21 cellular contexts compared by ENCODE assay signal in the genomic region with DNA sequence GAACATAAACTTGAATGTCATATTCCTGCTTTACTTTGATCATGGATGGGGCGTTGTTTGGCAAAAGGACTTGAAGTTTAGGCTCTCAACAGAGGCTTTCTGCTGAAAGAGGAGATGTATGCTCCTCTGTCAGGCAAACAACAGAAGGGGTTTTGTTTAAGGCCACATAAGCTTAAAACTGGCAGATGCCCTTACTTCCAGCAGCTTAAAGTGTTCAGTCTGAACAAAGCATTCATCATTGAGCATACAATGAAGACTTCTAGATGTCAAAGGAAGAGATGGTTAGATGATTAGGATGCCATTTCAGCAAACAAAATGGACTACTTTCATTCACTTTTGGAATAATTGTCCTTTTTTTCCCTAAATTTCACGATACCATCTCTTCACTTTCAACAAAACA.
DNase-seq lines count a peak whose midpoint lies in the region; ATAC-seq and TF ChIP-seq lines count a peak whose summit lies in the region.
"Had no signal": no experiment of that assay in that cellular context is flagged by ENCODE, and none has a peak within 500 bp of the region (broad histone marks: within the 10 kb centered on the region; RNA-seq: fewer than 3 reads in every experiment).

No MANE protein-coding gene starts in this region.

- H3K4me2 ChIP-seq in smooth muscle cell, result no peak overlapping the region
- H3K4me2 ChIP-seq: hepatocyte had no signal

- H3K27me3 ChIP-seq in smooth muscle cell (ENCODE audit: low read depth), result no peaks in the 10 kb centered on the region
- no peaks in the 10 kb centered on the region for H3K27me3 ChIP-seq in prostate gland (replicated peaks; ENCODE audit: insufficient read depth)
- H3K27me3 ChIP-seq: hepatocyte had no signal

- WGBS in smooth muscle cell (ENCODE audit: low lambda C conversion rate), result 86% methylated on average over 2 of the region's 2 CpGs
- 74% methylated on average over 2 of the region's 2 CpGs for WGBS in prostate gland

- no peaks in the 10 kb centered on the region for H3K79me2 ChIP-seq in smooth muscle cell (ENCODE audit: low read depth)
- H3K79me2 ChIP-seq: hepatocyte had no signal

- DNase-seq in NCI-H2196 (lab: John Stamatoyannopoulos, UW; ENCODE audit: unreplicated experiment) (peak; percentile 7), NCI-H2196 treated with DMSO at 0.1 percent for 48 hours (lab: John Stamatoyannopoulos, UW; ENCODE audit: unreplicated experiment) (no peak), NCI-H69 (lab: John Stamatoyannopoulos, UW) (peak; percentile 54), globus pallidus (ENCODE audit: low spot score) (peak; percentile 89), smooth muscle cell (lab: John Stamatoyannopoulos, UW; ENCODE audit: unreplicated experiment) (no peak), prostate gland (ENCODE audit: low spot score) (no peak)
- no peak for DNase-seq in activated naive CD4-positive, alpha-beta T cell (lab: John Stamatoyannopoulos, UW)
- DNase-seq: activated CD4-positive, alpha-beta T cell treated with anti-CD3 and anti-CD28 coated beads, Interleukin-2, amount 50 U/mL, for 48 hours; activated naive CD4-positive, alpha-beta T cell treated with Interleukin-2 at 50 U/mL for 16 hours; activated T-cell treated with anti-CD3 and anti-CD28 coated beads for 4 hours; aorta; DMS79 treated with DMSO at 0.1 percent for 48 hours; mesenchymal stem cell; NCI-H2029 treated with DMSO at 0.1 percent for 48 hours; nephron progenitor cell; T-helper 1 cell had no signal

- no peak overlapping the region for H3K9ac ChIP-seq in smooth muscle cell (ENCODE audit: low read depth)

- H3K27ac ChIP-seq in smooth muscle cell (ENCODE audit: low read depth), result peak overlapping the region; percentile 94
- no peak overlapping the region for H3K27ac ChIP-seq in prostate gland
- H3K27ac ChIP-seq: C4-2B, hepatocyte, VCaP had no signal

- TF ChIP-seq CTCF in smooth muscle cell (IDR thresholded peaks at IDR 0.05; ENCODE audit: borderline replicate concordance, insufficient read depth, poor library complexity, severe bottlenecking) (no peak), prostate gland (IDR thresholded peaks at IDR 0.05) (no peak)

- peaks cover 11% of the 10 kb centered on the region for H3F3A ChIP-seq in smooth muscle cell (ENCODE audit: low read depth)

- H3K4me3 ChIP-seq in smooth muscle cell, result no peak overlapping the region
- no peak overlapping the region for H3K4me3 ChIP-seq in prostate gland
- H3K4me3 ChIP-seq: hepatocyte had no signal

- no peaks in the 10 kb centered on the region for H3K9me3 ChIP-seq in smooth muscle cell (replicated peaks; ENCODE audit: low read depth)
- H3K9me3 ChIP-seq in prostate gland, result no peaks in the 10 kb centered on the region

- intact Hi-C loops in prostate gland (cut with DNase I), result no loop called here

- no peak for TF ChIP-seq POLR2A in prostate gland (IDR thresholded peaks at IDR 0.05)

- H3K36me3 ChIP-seq in smooth muscle cell (ENCODE audit: low read depth), result no peaks in the 10 kb centered on the region
- no peaks in the 10 kb centered on the region for H3K36me3 ChIP-seq in prostate gland

- H3K4me1 ChIP-seq in smooth muscle cell (ENCODE audit: low read depth) (peaks cover 30% of the 10 kb centered on the region), prostate gland (replicated peaks) (no peaks in the 10 kb centered on the region)

- H2AFZ ChIP-seq in smooth muscle cell (ENCODE audit: low read depth), result no peak overlapping the region
- H2AFZ ChIP-seq: hepatocyte had no signal

- no peak for ATAC-seq in HG03095 (IDR thresholded peaks at IDR 0.05; ENCODE audit: unreplicated experiment)
- ATAC-seq: Right ventricle myocardium inferior had no signal

- H4K20me1 ChIP-seq in smooth muscle cell (ENCODE audit: low read depth), result no peaks in the 10 kb centered on the region

Comparison
In these comparisons a context has a peak if more than half of its experiments do, and no peak if none do; other contexts are left out.
1. DNase-seq: peak in NCI-H2196 (single experiment), NCI-H69 (single experiment) and globus pallidus (single experiment); none in NCI-H2196 treated with DMSO at 0.1 percent for 48 hours (single experiment), smooth muscle cell (single experiment), activated naive CD4-positive, alpha-beta T cell (0 of 4) and prostate gland (single experiment).